Comparison of ENCODE assay signal across 1 cellular context in genomic region chr19:44912854-44913253, GRCh38.
TF ChIP-seq lines count a peak whose summit lies in the region.

No MANE protein-coding gene starts in this region.

TF ChIP-seq in HepG2, 621 proteins besides CTCF, POLR2A, EP300 and RAD21 (continued from another document and continues in another):
- TF ChIP-seq ZNF772 (CRISPR knock-in tag; IDR thresholded peaks at IDR 0.05) (no peak), RFX1 (IDR thresholded peaks at IDR 0.05) (no peak), NFIC (IDR thresholded peaks at IDR 0.05; ENCODE audit: low read length) (no peak), SRF (IDR thresholded peaks at IDR 0.05; ENCODE audit: low read depth, low read length) (no peak), ZNF180 (CRISPR knock-in tag; IDR thresholded peaks at IDR 0.05; ENCODE audit: borderline replicate concordance, low read depth) (no peak), PHF8 (CRISPR knock-in tag; IDR thresholded peaks at IDR 0.05) (0 out of 2 replicates have a peak, but pooled peaks have one; percentile 21), ZNF562 (CRISPR knock-in tag; IDR thresholded peaks at IDR 0.05; ENCODE audit: borderline replicate concordance) (no peak), ZNF335 (CRISPR knock-in tag; IDR thresholded peaks at IDR 0.05) (peak; percentile 34; the same call in 1 of the 2 replicates), ZNF790 (CRISPR knock-in tag; IDR thresholded peaks at IDR 0.05; ENCODE audit: borderline replicate concordance) (no peak), MAFF (IDR thresholded peaks at IDR 0.05; ENCODE audit: low read depth, low read length) (no peak), ZNF841 (CRISPR knock-in tag; IDR thresholded peaks at IDR 0.05; ENCODE audit: borderline replicate concordance) (no peak), ZNF207 (IDR thresholded peaks at IDR 0.05; ENCODE audit: borderline replicate concordance) (no peak), ZNF724P (CRISPR knock-in tag; IDR thresholded peaks at IDR 0.05; ENCODE audit: borderline replicate concordance) (no peak), MED8 (CRISPR knock-in tag; IDR thresholded peaks at IDR 0.05; ENCODE audit: insufficient replicate concordance) (peak; percentile 69), POLR2AphosphoS5 (IDR thresholded peaks at IDR 0.05; ENCODE audit: low read depth, low read length) (0 out of 2 replicates have a peak, but pooled peaks have one; percentile 12), KLF15 (CRISPR knock-in tag; IDR thresholded peaks at IDR 0.05; ENCODE audit: borderline replicate concordance) (no peak), ZNF292 (CRISPR knock-in tag; IDR thresholded peaks at IDR 0.05; ENCODE audit: borderline replicate concordance, low read depth) (no peak), SP2 (CRISPR knock-in tag; IDR thresholded peaks at IDR 0.05) (no peak), ZNF879 (CRISPR knock-in tag; IDR thresholded peaks at IDR 0.05) (no peak), ZNF737 (CRISPR knock-in tag; IDR thresholded peaks at IDR 0.05; ENCODE audit: borderline replicate concordance) (no peak), TCF7L2 (IDR thresholded peaks at IDR 0.05; ENCODE audit: low read depth, low read length) (no peak), ZBTB3 (CRISPR knock-in tag; IDR thresholded peaks at IDR 0.05; ENCODE audit: borderline replicate concordance, low read depth) (no peak), XRCC5 (optimal IDR thresholded peaks at IDR 0.05; ENCODE audit: low read length) (no peak), ZNF263 (CRISPR knock-in tag; IDR thresholded peaks at IDR 0.05) (no peak), BATF2 (CRISPR knock-in tag; IDR thresholded peaks at IDR 0.05) (no peak), ATF7 (IDR thresholded peaks at IDR 0.05) (no peak), ATF7 (CRISPR knock-in tag; IDR thresholded peaks at IDR 0.05) (peak; percentile 34; the same call in 1 of the 2 replicates), ASH2L (IDR thresholded peaks at IDR 0.05; ENCODE audit: insufficient read length, low read depth, low read length) (no peak), ARNT (IDR thresholded peaks at IDR 0.05) (no peak), HOXA3 (CRISPR knock-in tag; IDR thresholded peaks at IDR 0.05) (peak; percentile 67; the same call in 1 of the 2 replicates), FOXJ3 (CRISPR knock-in tag; IDR thresholded peaks at IDR 0.05; ENCODE audit: borderline replicate concordance) (no peak), HNRNPL (IDR thresholded peaks at IDR 0.05; ENCODE audit: low read depth, low read length) (peak; percentile 94), ZNF607 (CRISPR knock-in tag; IDR thresholded peaks at IDR 0.05; ENCODE audit: borderline replicate concordance) (no peak), ZNF12 (CRISPR knock-in tag; IDR thresholded peaks at IDR 0.05) (peak; percentile 14; the same call in 1 of the 2 replicates), CCAR2 (optimal IDR thresholded peaks at IDR 0.05; ENCODE audit: low read depth, low read length) (no peak), TEF (CRISPR knock-in tag; IDR thresholded peaks at IDR 0.05) (no peak), CHD4 (IDR thresholded peaks at IDR 0.05; ENCODE audit: borderline replicate concordance, low read length) (0 out of 2 replicates have a peak, but pooled peaks have one; percentile 10), ZNF639 (CRISPR knock-in tag; conservative IDR thresholded peaks at IDR 0.05) (no peak), GLMP (CRISPR knock-in tag; IDR thresholded peaks at IDR 0.05; ENCODE audit: borderline replicate concordance) (no peak), ZIK1 (CRISPR knock-in tag; IDR thresholded peaks at IDR 0.05; ENCODE audit: borderline replicate concordance, low read depth) (no peak), KAT8 (CRISPR knock-in tag; IDR thresholded peaks at IDR 0.05) (0 out of 2 replicates have a peak, but pooled peaks have one; percentile 52), ZNF30 (CRISPR knock-in tag; IDR thresholded peaks at IDR 0.05) (no peak), ZNF354B (CRISPR knock-in tag; IDR thresholded peaks at IDR 0.05) (no peak), ZNF234 (CRISPR knock-in tag; conservative IDR thresholded peaks at IDR 0.05) (no peak), SALL2 (CRISPR knock-in tag; IDR thresholded peaks at IDR 0.05) (no peak), NFKBIZ (CRISPR knock-in tag; IDR thresholded peaks at IDR 0.05) (0 out of 2 replicates have a peak, but pooled peaks have one; percentile 61), MZF1 (CRISPR knock-in tag; IDR thresholded peaks at IDR 0.05; ENCODE audit: borderline replicate concordance) (no peak), PLRG1 (conservative IDR thresholded peaks at IDR 0.05) (no peak), MLX (CRISPR knock-in tag; IDR thresholded peaks at IDR 0.05) (peak; percentile 82; the same call in 1 of the 2 replicates), ZNF512 (CRISPR knock-in tag; IDR thresholded peaks at IDR 0.05) (no peak), ZNF121 (CRISPR knock-in tag; IDR thresholded peaks at IDR 0.05) (peak; percentile 99)
- TF ChIP-seq, protein P1, sequence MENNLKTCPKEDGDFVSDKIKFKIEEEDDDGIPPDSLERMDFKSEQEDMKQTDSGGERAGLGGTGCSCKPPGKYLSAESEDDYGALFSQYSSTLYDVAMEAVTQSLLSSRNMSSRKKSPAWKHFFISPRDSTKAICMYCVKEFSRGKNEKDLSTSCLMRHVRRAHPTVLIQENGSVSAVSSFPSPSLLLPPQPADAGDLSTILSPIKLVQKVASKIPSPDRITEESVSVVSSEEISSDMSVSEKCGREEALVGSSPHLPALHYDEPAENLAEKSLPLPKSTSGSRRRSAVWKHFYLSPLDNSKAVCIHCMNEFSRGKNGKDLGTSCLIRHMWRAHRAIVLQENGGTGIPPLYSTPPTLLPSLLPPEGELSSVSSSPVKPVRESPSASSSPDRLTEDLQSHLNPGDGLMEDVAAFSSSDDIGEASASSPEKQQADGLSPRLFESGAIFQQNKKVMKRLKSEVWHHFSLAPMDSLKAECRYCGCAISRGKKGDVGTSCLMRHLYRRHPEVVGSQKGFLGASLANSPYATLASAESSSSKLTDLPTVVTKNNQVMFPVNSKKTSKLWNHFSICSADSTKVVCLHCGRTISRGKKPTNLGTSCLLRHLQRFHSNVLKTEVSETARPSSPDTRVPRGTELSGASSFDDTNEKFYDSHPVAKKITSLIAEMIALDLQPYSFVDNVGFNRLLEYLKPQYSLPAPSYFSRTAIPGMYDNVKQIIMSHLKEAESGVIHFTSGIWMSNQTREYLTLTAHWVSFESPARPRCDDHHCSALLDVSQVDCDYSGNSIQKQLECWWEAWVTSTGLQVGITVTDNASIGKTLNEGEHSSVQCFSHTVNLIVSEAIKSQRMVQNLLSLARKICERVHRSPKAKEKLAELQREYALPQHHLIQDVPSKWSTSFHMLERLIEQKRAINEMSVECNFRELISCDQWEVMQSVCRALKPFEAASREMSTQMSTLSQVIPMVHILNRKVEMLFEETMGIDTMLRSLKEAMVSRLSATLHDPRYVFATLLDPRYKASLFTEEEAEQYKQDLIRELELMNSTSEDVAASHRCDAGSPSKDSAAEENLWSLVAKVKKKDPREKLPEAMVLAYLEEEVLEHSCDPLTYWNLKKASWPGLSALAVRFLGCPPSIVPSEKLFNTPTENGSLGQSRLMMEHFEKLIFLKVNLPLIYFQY (CRISPR knock-in tag; IDR thresholded peaks at IDR 0.05; ENCODE audit: borderline replicate concordance): no peak
- TF ChIP-seq, protein P2, sequence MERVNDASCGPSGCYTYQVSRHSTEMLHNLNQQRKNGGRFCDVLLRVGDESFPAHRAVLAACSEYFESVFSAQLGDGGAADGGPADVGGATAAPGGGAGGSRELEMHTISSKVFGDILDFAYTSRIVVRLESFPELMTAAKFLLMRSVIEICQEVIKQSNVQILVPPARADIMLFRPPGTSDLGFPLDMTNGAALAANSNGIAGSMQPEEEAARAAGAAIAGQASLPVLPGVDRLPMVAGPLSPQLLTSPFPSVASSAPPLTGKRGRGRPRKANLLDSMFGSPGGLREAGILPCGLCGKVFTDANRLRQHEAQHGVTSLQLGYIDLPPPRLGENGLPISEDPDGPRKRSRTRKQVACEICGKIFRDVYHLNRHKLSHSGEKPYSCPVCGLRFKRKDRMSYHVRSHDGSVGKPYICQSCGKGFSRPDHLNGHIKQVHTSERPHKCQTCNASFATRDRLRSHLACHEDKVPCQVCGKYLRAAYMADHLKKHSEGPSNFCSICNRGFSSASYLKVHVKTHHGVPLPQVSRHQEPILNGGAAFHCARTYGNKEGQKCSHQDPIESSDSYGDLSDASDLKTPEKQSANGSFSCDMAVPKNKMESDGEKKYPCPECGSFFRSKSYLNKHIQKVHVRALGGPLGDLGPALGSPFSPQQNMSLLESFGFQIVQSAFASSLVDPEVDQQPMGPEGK (CRISPR knock-in tag; IDR thresholded peaks at IDR 0.05): peak; percentile 98
- TF ChIP-seq, protein P3, sequence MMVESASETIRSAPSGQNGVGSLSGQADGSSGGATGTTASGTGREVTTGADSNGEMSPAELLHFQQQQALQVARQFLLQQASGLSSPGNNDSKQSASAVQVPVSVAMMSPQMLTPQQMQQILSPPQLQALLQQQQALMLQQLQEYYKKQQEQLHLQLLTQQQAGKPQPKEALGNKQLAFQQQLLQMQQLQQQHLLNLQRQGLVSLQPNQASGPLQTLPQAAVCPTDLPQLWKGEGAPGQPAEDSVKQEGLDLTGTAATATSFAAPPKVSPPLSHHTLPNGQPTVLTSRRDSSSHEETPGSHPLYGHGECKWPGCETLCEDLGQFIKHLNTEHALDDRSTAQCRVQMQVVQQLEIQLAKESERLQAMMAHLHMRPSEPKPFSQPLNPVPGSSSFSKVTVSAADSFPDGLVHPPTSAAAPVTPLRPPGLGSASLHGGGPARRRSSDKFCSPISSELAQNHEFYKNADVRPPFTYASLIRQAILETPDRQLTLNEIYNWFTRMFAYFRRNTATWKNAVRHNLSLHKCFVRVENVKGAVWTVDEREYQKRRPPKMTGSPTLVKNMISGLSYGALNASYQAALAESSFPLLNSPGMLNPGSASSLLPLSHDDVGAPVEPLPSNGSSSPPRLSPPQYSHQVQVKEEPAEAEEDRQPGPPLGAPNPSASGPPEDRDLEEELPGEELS (CRISPR knock-in tag; IDR thresholded peaks at IDR 0.05): no peak
- TF ChIP-seq, protein P4, sequence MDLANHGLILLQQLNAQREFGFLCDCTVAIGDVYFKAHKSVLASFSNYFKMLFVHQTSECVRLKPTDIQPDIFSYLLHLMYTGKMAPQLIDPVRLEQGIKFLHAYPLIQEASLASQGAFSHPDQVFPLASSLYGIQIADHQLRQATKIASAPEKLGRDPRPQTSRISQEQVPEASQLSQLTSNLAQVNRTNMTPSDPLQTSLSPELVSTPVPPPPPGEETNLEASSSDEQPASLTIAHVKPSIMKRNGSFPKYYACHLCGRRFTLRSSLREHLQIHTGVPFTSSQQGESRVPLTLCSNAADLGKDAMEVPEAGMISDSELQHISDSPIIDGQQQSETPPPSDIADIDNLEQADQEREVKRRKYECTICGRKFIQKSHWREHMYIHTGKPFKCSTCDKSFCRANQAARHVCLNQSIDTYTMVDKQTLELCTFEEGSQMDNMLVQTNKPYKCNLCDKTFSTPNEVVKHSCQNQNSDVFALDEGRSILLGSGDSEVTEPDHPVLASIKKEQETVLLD (CRISPR knock-in tag; IDR thresholded peaks at IDR 0.05; ENCODE audit: low read depth): 0 out of 2 replicates have a peak, but pooled peaks have one; percentile 29
- TF ChIP-seq, protein P5, sequence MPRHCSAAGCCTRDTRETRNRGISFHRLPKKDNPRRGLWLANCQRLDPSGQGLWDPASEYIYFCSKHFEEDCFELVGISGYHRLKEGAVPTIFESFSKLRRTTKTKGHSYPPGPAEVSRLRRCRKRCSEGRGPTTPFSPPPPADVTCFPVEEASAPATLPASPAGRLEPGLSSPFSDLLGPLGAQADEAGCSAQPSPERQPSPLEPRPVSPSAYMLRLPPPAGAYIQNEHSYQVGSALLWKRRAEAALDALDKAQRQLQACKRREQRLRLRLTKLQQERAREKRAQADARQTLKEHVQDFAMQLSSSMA (CRISPR knock-in tag; IDR thresholded peaks at IDR 0.05): no peak
